Comparison of ENCODE assay signal across 8 cellular contexts in the genomic region with DNA sequence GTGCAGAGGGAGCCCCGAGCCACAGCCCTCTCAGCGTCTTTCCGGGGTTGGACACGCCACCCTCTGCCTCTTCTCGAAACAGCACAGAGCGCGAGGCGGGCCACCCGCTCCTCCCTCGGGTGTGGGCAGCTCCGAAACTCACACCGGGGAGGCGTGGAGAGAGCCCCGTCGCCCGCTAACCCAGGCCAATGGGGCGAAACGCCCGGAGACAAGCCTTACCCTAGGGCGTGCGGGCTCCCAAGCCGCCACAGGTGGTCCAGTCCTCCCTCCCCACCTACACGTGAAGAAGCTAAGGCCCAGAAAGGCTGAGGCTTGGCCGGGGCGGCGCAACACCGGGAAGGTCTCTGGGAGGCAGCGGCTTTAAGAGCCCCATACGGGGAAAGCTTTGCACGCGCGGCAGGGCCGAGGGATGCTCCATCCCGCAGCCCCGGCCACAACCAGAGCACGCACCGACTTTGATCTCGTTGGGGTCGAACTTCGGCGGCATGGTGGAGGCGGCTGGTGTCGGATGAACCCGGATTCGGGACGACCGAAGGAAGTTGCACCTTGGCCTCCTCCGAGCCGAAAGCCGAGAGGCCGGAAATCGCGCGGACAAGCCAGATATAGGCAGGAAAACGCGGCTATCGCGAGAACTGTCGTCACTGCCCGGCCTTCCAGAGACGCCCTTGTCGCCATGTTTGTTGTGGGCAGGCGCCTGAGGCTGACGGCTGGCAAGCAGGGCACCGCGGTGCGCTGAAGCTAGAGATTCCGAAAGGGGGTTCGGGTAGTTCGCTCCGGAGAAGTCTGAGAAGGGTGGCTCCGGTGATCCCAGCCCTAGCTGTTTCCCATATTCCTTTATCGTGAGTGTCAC. TPM values are rescaled to one million over a fixed set of nuclear protein-coding genes. Genes with fewer than 3 reads are reported as not detected.
A peak's percentile ranks its signal among the peaks of the same experiment; 100 is the strongest.
DNase-seq lines count a peak whose midpoint lies in the region; ATAC-seq and TF ChIP-seq lines count a peak whose summit lies in the region.

Gene LRSAM1 (plus strand): TSS at position 680 of the 850 bp plus-strand sequence. CDS start 3,018 bp downstream, outside the sequence.
Gene RPL12 (minus strand): TSS at position 576 of the 850 bp plus-strand sequence. CDS start 89 bp downstream, at position 487.

- peaks cover 14 to 66% of the 10 kb centered on the region in 2 donors for H3K4me1 ChIP-seq in left lung

- H3K4me3 ChIP-seq in left lung = peak within 1 kb of the TSS; percentile 81 to 91

- ATAC-seq in GM19372 (IDR thresholded peaks at IDR 0.05; ENCODE audit: low read depth, unreplicated experiment) (peak; percentile 60), HG03521 (IDR thresholded peaks at IDR 0.05; ENCODE audit: unreplicated experiment) (peak; percentile 68), left lung (peak; percentile 81)

- H3K27ac ChIP-seq in C4-2B = peak within 1 kb of the TSS; percentile 96
- H3K27ac ChIP-seq in left lung = peak within 1 kb of the TSS; percentile 87 to 94

- TF ChIP-seq CTCF in C4-2B (conservative IDR thresholded peaks at IDR 0.05) (no peak), left lung (IDR thresholded peaks at IDR 0.05) (no peak)

- H3K9me3 ChIP-seq in left lung = no peaks in the 10 kb centered on the region

- H3K27me3 ChIP-seq in left lung = no peaks in the 10 kb centered on the region

- H3K36me3 ChIP-seq in left lung = peaks cover 0 to 44% of the 10 kb centered on the region in 2 donors

- DNase-seq in NCI-H748 treated with DMSO at 0.1 percent for 48 hours (lab: John Stamatoyannopoulos, UW) (peak; percentile 85), dedifferentiated amniotic fluid mesenchymal stem cell (ENCODE audit: extremely low spot score) (peak; percentile 94), left lung (peak; percentile 96 to 97)
- peak; percentile 98 to 100 for DNase-seq in activated CD4-positive, alpha-beta T cell treated with anti-CD3 and anti-CD28 coated beads, Interleukin-2, amount 50 U/mL, for 24 hours (ENCODE audit: low read depth in 1 of 2, low spot score in 1 of 2)
- DNase-seq in stimulated activated CD4-positive, alpha-beta T cell treated with anti-CD3 and anti-CD28 coated beads, Interleukin-2, amount 100 ng/mL, for 4 hours (ENCODE audit: low read depth) = peak; percentile 95

- intact Hi-C loops in left lung (cut with DNase I) = no loop called here

RNA-seq across cellular contexts. Expression of gene LRSAM1, which starts in this region (rescaled TPM):
- total RNA-seq in left lung = 10 to 100 TPM; 16.4 to 24.4 TPM

RNA-seq across cellular contexts. Expression of gene RPL12, which starts in this region (rescaled TPM):
- 1,000 to 10,000 TPM in 1 of 2 donors, 100 to 1,000 TPM in 1; 902 to 1,036 TPM for total RNA-seq in left lung

Comparison
In these comparisons a context has a peak if more than half of its experiments do, and no peak if none do; other contexts are left out.
1. Peak in every context shown above with its lines: DNase-seq, ATAC-seq, H3K4me3 ChIP-seq and H3K27ac ChIP-seq.